ENCODE assay signal across 9 cellular contexts in genomic region chr6:137882225-137882961, GRCh38. TPM values are rescaled to one million over a fixed set of nuclear protein-coding genes. Genes with fewer than 3 reads are reported as not detected.
DNase-seq lines count a peak whose midpoint lies in the region; ATAC-seq and TF ChIP-seq lines count a peak whose summit lies in the region.
"Had no signal": no experiment of that assay in that cellular context is flagged by ENCODE, and none has a peak within 500 bp of the region (broad histone marks: within the 10 kb centered on the region; RNA-seq: fewer than 3 reads in every experiment).

No MANE protein-coding gene starts in this region.

- H2BK5ac ChIP-seq in neuronal stem cell (ENCODE audit: low read length): no peak overlapping the region

- no peak overlapping the region for H4K8ac ChIP-seq in neuronal stem cell (ENCODE audit: low read depth, low read length)

- DNase-seq in NOMO-1 (lab: John Stamatoyannopoulos, UW; ENCODE audit: unreplicated experiment in 2 of 2) (peak; percentile 14 to 37), adipocyte (ENCODE audit: low read depth) (peak; percentile 45), neuronal stem cell (ENCODE audit: low spot score) (no peak), nucleus accumbens (lab: John Stamatoyannopoulos, UW) (no peak), NCI-H146 (lab: John Stamatoyannopoulos, UW) (no peak)
- DNase-seq: NCI-H1694; stimulated activated CD4-positive, alpha-beta T cell treated with anti-CD3 and anti-CD28 coated beads, Interleukin-2, amount 100 ng/mL, for 48 hours had no signal

- H3K27ac ChIP-seq in neuronal stem cell (replicated peaks; ENCODE audit: low read length): no peak overlapping the region

- no peak overlapping the region for H2AFZ ChIP-seq in neuronal stem cell (ENCODE audit: low read length)

- no peak overlapping the region for H3K23ac ChIP-seq in neuronal stem cell (ENCODE audit: low read depth, low read length, poor library complexity)

- no peak overlapping the region for H3K4me3 ChIP-seq in adipocyte (ENCODE audit: low read length)
- no peak overlapping the region for H3K4me3 ChIP-seq in neuronal stem cell (ENCODE audit: low read length in 2 of 2)

- no peak overlapping the region for H4K91ac ChIP-seq in neuronal stem cell (ENCODE audit: low read depth, low read length, poor library complexity)

- no peak overlapping the region for H2BK15ac ChIP-seq in neuronal stem cell (ENCODE audit: low read length)

- peaks cover 61% of the 10 kb centered on the region for H3K4me1 ChIP-seq in adipocyte (ENCODE audit: control insufficient read depth, insufficient read depth, low read length)
- peaks cover 5 to 7% of the 10 kb centered on the region in 2 donors for H3K4me1 ChIP-seq in neuronal stem cell (ENCODE audit: control insufficient read depth in 2 of 2, insufficient read depth in 1 of 2, low read depth in 1 of 2, low read length in 2 of 2)

- peak overlapping the region; percentile 30 for H3K9ac ChIP-seq in adipocyte (ENCODE audit: low read length)
- peak overlapping the region; percentile 30 for H3K9ac ChIP-seq in neuronal stem cell (ENCODE audit: low read depth, low read length, poor library complexity)

- no peak overlapping the region for H2BK120ac ChIP-seq in neuronal stem cell (ENCODE audit: low read depth, low read length)

- no peak overlapping the region for H2BK12ac ChIP-seq in neuronal stem cell (ENCODE audit: low read length)

- H3K36me3 ChIP-seq in adipocyte (ENCODE audit: control insufficient read depth, insufficient read depth, low read length, severe bottlenecking) (peaks cover 53% of the 10 kb centered on the region), neuronal stem cell (replicated peaks in 1 of 2; ENCODE audit: control insufficient read depth in 2 of 2, insufficient read depth in 2 of 2, low read length in 2 of 2) (peaks cover 10 to 30% of the 10 kb centered on the region in 2 donors)

- H3K14ac ChIP-seq in neuronal stem cell (ENCODE audit: low read length): no peak overlapping the region

- H3K4ac ChIP-seq in neuronal stem cell (ENCODE audit: low read length): no peak overlapping the region

- no peak overlapping the region for H3K4me2 ChIP-seq in neuronal stem cell (ENCODE audit: insufficient read depth, low read length, poor library complexity, severe bottlenecking)

- no peak overlapping the region for H3K18ac ChIP-seq in neuronal stem cell (ENCODE audit: low read length)

- TF ChIP-seq POLR2A in GM18526 (IDR thresholded peaks at IDR 0.05; ENCODE audit: extremely low read depth, insufficient read length): peak; percentile 12

- no peak overlapping the region for H2AK5ac ChIP-seq in neuronal stem cell (ENCODE audit: low read depth, low read length)

- H3K27me3 ChIP-seq in adipocyte (replicated peaks; ENCODE audit: control insufficient read depth, insufficient read depth, low read length): no peaks in the 10 kb centered on the region
- H3K27me3 ChIP-seq in neuronal stem cell (ENCODE audit: control insufficient read depth in 3 of 3, insufficient read depth in 3 of 3, low read depth in 1 of 3, low read length in 3 of 3): no peaks in the 10 kb centered on the region

- H3K79me1 ChIP-seq in neuronal stem cell (ENCODE audit: low read depth, low read length): no peaks in the 10 kb centered on the region

- H3K9me3 ChIP-seq in adipocyte (ENCODE audit: control insufficient read depth, low read length) (no peaks in the 10 kb centered on the region), neuronal stem cell (replicated peaks in 1 of 2; ENCODE audit: control insufficient read depth in 2 of 2, insufficient read depth in 1 of 2, low read depth in 1 of 2, low read length in 2 of 2) (no peaks in the 10 kb centered on the region)

- WGBS in neuronal stem cell (ENCODE audit: extremely low coverage in 2 of 2, insufficient read length in 2 of 2, insufficient replicate concordance in 1 of 2), 2 donors: no CpG with 5 or more reads among the region's 2 CpGs

- ATAC-seq in HG02884 (IDR thresholded peaks at IDR 0.05; ENCODE audit: unreplicated experiment): no peak

RNA-seq across cellular contexts. Expression of gene TNFAIP3, which starts 15.3 kb away (rescaled TPM):
- 4.0 TPM for polyA plus RNA-seq in neuronal stem cell (2013, experiment 1 of 2)
- polyA plus RNA-seq in neuronal stem cell (2013, experiment 2 of 2): 4.6 TPM

Comparison
In these comparisons a context has a peak if more than half of its experiments do, and no peak if none do; other contexts are left out.
1. DNase-seq: peak in NOMO-1 (2 of 2) and adipocyte (single experiment); none in neuronal stem cell (single experiment), nucleus accumbens (0 of 56) and NCI-H146 (single experiment).